Comparison of ENCODE assay signal across 1 cellular context in genomic region chr3:50088725-50089602, GRCh38.
A peak's percentile ranks its signal among the peaks of the same experiment; 100 is the strongest.
TF ChIP-seq lines count a peak whose summit lies in the region.

Gene RBM5, plus strand, starts transcription at chr3:50088919. Its CDS starts 1,516 bp downstream, at chr3:50090435.

TF ChIP-seq in SK-N-SH, 30 proteins besides CTCF, POLR2A, EP300 and RAD21 (continued from another document):
- 0 out of 2 replicates have a peak, but pooled peaks have one; percentile 20 for TF ChIP-seq REST (IDR thresholded peaks at IDR 0.05; ENCODE audit: low read depth, low read length)
- TF ChIP-seq SIN3A (IDR thresholded peaks at IDR 0.05; ENCODE audit: borderline replicate concordance, low read depth, low read length) = peak; percentile 83
- no peak for TF ChIP-seq USF2 (IDR thresholded peaks at IDR 0.05; ENCODE audit: borderline replicate concordance, low read depth, low read length)
- no peak for TF ChIP-seq JUND (IDR thresholded peaks at IDR 0.05)
- TF ChIP-seq YY1 (IDR thresholded peaks at IDR 0.05; ENCODE audit: low read depth) = peak; percentile 94
- no peak for TF ChIP-seq IRF3 (IDR thresholded peaks at IDR 0.05; ENCODE audit: low read depth, low read length)
- no peak for TF ChIP-seq GATA2 (CRISPR knock-in tag; IDR thresholded peaks at IDR 0.05)
- no peak for TF ChIP-seq NFIC (IDR thresholded peaks at IDR 0.05; ENCODE audit: borderline replicate concordance)
